Comparison of ENCODE assay signal across 2 cellular contexts in genomic region chr14:103869406-103870143, GRCh38.
TF ChIP-seq lines count a peak whose summit lies in the region.

No MANE protein-coding gene starts in this region.

TF ChIP-seq in GM23338, 12 proteins besides CTCF, POLR2A, EP300 and RAD21:
- no peak for TF ChIP-seq ETS1 (IDR thresholded peaks at IDR 0.05)
- TF ChIP-seq ZNF331 (CRISPR knock-in tag; IDR thresholded peaks at IDR 0.05; ENCODE audit: low read depth): no peak
- TF ChIP-seq JUNB (IDR thresholded peaks at IDR 0.05; ENCODE audit: unreplicated experiment): no peak
- TF ChIP-seq REST (IDR thresholded peaks at IDR 0.05; ENCODE audit: unreplicated experiment): no peak
- no peak for TF ChIP-seq ZNF462 (CRISPR knock-in tag; IDR thresholded peaks at IDR 0.05)
- no peak for TF ChIP-seq CREB1 (CRISPR knock-in tag; IDR thresholded peaks at IDR 0.05; ENCODE audit: low read depth)
- no peak for TF ChIP-seq EZH2 (IDR thresholded peaks at IDR 0.05; ENCODE audit: low read depth, unreplicated experiment)
- no peak for TF ChIP-seq ZNF114 (CRISPR knock-in tag; IDR thresholded peaks at IDR 0.05)
- no peak for TF ChIP-seq STAT1 (IDR thresholded peaks at IDR 0.05; ENCODE audit: unreplicated experiment)
- TF ChIP-seq EZH2phosphoT487 (IDR thresholded peaks at IDR 0.05; ENCODE audit: unreplicated experiment): no peak
- TF ChIP-seq POLR2AphosphoS5 (IDR thresholded peaks at IDR 0.05; ENCODE audit: low read depth): no peak
- TF ChIP-seq NANOG (IDR thresholded peaks at IDR 0.05; ENCODE audit: borderline replicate concordance): no peak
TF ChIP-seq in GM23338: peak in this region for 0.

TF ChIP-seq in K562, 482 proteins besides CTCF, POLR2A, EP300 and RAD21:
- TF ChIP-seq TFAP4 (CRISPR knock-in tag; IDR thresholded peaks at IDR 0.05; ENCODE audit: borderline replicate concordance): no peak
- TF ChIP-seq ZNF584 (CRISPR knock-in tag; IDR thresholded peaks at IDR 0.05; ENCODE audit: low read depth): no peak
- TF ChIP-seq ARNT (IDR thresholded peaks at IDR 0.05): no peak
- no peak for TF ChIP-seq CREB5 (CRISPR knock-in tag; IDR thresholded peaks at IDR 0.05)
- TF ChIP-seq AFF4 (CRISPR knock-in tag; IDR thresholded peaks at IDR 0.05): no peak
- TF ChIP-seq DMBX1 (CRISPR knock-in tag; IDR thresholded peaks at IDR 0.05; ENCODE audit: borderline replicate concordance): no peak
- no peak for TF ChIP-seq CBFB (CRISPR knock-in tag; IDR thresholded peaks at IDR 0.05)
- no peak for TF ChIP-seq ELF2 (CRISPR knock-in tag; IDR thresholded peaks at IDR 0.05)
- no peak for TF ChIP-seq EHMT2 (IDR thresholded peaks at IDR 0.05)
- no peak for TF ChIP-seq ZNF445 (CRISPR knock-in tag; IDR thresholded peaks at IDR 0.05; ENCODE audit: low read depth)
- TF ChIP-seq CLOCK (CRISPR knock-in tag; IDR thresholded peaks at IDR 0.05; ENCODE audit: borderline replicate concordance): no peak
- no peak for TF ChIP-seq EWSR1 (IDR thresholded peaks at IDR 0.05; ENCODE audit: borderline replicate concordance, low read depth, partially characterized antibody)
- no peak for TF ChIP-seq RNF2 (IDR thresholded peaks at IDR 0.05)
- TF ChIP-seq EZH2 (IDR thresholded peaks at IDR 0.05; ENCODE audit: borderline replicate concordance, low read depth, low read length): no peak
- TF ChIP-seq ATF2 (CRISPR knock-in tag; IDR thresholded peaks at IDR 0.05): no peak
- TF ChIP-seq DPF2 (IDR thresholded peaks at IDR 0.05): no peak
